ENCODE assay signal across 1 cellular context in genomic region chr3:156680243-156680930, GRCh38.
TF ChIP-seq lines count a peak whose summit lies in the region.

No MANE protein-coding gene starts in this region.

TF ChIP-seq in HepG2, 621 proteins besides CTCF, POLR2A, EP300 and RAD21 (continued from another document):
- TF ChIP-seq IRF9 (CRISPR knock-in tag; IDR thresholded peaks at IDR 0.05; ENCODE audit: borderline replicate concordance) (no peak), FOXO4 (CRISPR knock-in tag; conservative IDR thresholded peaks at IDR 0.05) (no peak), ZNF552 (CRISPR knock-in tag; IDR thresholded peaks at IDR 0.05; ENCODE audit: borderline replicate concordance) (no peak), NONO (IDR thresholded peaks at IDR 0.05) (no peak), NONO (CRISPR knock-in tag; conservative IDR thresholded peaks at IDR 0.05) (no peak), ELF3 (CRISPR knock-in tag; IDR thresholded peaks at IDR 0.05) (no peak), NFIB (CRISPR knock-in tag; IDR thresholded peaks at IDR 0.05; ENCODE audit: borderline replicate concordance) (no peak), JUN (CRISPR knock-in tag; IDR thresholded peaks at IDR 0.05) (no peak), RBM39 (IDR thresholded peaks at IDR 0.05; ENCODE audit: low read depth, low read length, poor library complexity, severe bottlenecking) (no peak), FOSL1 (CRISPR knock-in tag; IDR thresholded peaks at IDR 0.05; ENCODE audit: borderline replicate concordance) (no peak), SALL1 (CRISPR knock-in tag; IDR thresholded peaks at IDR 0.05) (no peak), NBN (conservative IDR thresholded peaks at IDR 0.05) (no peak), KDM5A (IDR thresholded peaks at IDR 0.05; ENCODE audit: borderline replicate concordance, low read length) (no peak), BORCS8-MEF2B (CRISPR knock-in tag; IDR thresholded peaks at IDR 0.05) (no peak)
- TF ChIP-seq, protein P1, sequence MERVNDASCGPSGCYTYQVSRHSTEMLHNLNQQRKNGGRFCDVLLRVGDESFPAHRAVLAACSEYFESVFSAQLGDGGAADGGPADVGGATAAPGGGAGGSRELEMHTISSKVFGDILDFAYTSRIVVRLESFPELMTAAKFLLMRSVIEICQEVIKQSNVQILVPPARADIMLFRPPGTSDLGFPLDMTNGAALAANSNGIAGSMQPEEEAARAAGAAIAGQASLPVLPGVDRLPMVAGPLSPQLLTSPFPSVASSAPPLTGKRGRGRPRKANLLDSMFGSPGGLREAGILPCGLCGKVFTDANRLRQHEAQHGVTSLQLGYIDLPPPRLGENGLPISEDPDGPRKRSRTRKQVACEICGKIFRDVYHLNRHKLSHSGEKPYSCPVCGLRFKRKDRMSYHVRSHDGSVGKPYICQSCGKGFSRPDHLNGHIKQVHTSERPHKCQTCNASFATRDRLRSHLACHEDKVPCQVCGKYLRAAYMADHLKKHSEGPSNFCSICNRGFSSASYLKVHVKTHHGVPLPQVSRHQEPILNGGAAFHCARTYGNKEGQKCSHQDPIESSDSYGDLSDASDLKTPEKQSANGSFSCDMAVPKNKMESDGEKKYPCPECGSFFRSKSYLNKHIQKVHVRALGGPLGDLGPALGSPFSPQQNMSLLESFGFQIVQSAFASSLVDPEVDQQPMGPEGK (CRISPR knock-in tag; IDR thresholded peaks at IDR 0.05) = no peak
